9 cellular contexts compared by ENCODE assay signal in the genomic region with DNA sequence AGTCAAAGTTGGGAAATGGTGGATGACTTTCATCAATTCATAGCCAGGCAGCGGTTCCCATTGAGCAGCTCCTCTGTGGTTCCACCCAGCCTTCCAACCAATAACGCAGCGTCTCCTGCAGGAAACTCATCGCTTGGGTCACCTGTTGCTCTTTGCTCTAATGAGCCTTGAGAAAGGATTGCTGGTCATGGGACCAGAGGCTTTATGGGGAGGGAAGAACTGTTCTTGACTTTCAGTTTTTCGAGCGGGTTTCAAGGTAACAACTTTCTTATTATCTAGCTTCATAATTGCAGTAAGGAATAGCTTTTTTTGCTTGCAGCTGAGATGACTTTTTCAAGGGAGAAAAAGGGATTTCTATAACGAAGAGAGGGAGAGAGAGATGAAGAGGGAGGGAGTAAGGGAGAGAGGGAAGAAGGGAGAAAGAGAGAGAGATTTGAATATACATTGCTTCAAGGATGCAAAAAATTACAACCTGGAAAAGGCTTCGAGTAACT. TPM values are rescaled to one million over a fixed set of nuclear protein-coding genes. Genes with fewer than 3 reads are reported as not detected.
A peak's percentile ranks its signal among the peaks of the same experiment; 100 is the strongest.
DNase-seq lines count a peak whose midpoint lies in the region; ATAC-seq, FAIRE-seq and TF ChIP-seq lines count a peak whose summit lies in the region.
"Had no signal": no experiment of that assay in that cellular context is flagged by ENCODE, and none has a peak within 500 bp of the region (broad histone marks: within the 10 kb centered on the region; RNA-seq: fewer than 3 reads in every experiment).

No MANE protein-coding gene starts in this region.

- ATAC-seq in HG02870 (IDR thresholded peaks at IDR 0.05; ENCODE audit: unreplicated experiment) (peak; percentile 33), activated B cell treated with CpG ODN at 0.5 μM for 24 hours (ENCODE audit: low read depth) (no peak), HG03135 (IDR thresholded peaks at IDR 0.05; ENCODE audit: unreplicated experiment) (no peak)

- H3K9ac ChIP-seq in iPS-18a (ENCODE audit: low read length) (peak overlapping the region; percentile 41), GM23248 (no peak overlapping the region)

- H3K9me2 ChIP-seq in GM23248 (ENCODE audit: insufficient read depth): no peaks in the 10 kb centered on the region

- no peaks in the 10 kb centered on the region for H3K27me3 Mint-ChIP-seq in activated B cell treated with CpG ODN at 0.5 μM for 24 hours

- peak overlapping the region; percentile 95 for H3K27ac Mint-ChIP-seq in activated B cell treated with CpG ODN at 0.5 μM for 24 hours

- 11 to 33% (median 20%) methylated on average over 8 of the region's 8 CpGs for WGBS in small intestine, 3 donors
- WGBS in GM23248 (ENCODE audit: low coverage in 1 of 2, low lambda C conversion rate in 2 of 2, missing lambda C conversion rate in 2 of 2), 2 experiments: 41 to 45% methylated on average over 8 of the region's 8 CpGs

- no peak overlapping the region for H2AFZ ChIP-seq in GM23248

- peak; percentile 38 for DNase-seq in GF-D8 (lab: John Stamatoyannopoulos, UW)
- no peak for DNase-seq in activated B cell treated with CpG ODN at 0.5 μM for 24 hours
- DNase-seq in small intestine: peak; percentile 78
- DNase-seq in A673 (ENCODE audit: low spot score): no peak
- DNase-seq in GM23248: no peak

- H3K79me2 ChIP-seq in GM23248 (ENCODE audit: insufficient read depth): no peaks in the 10 kb centered on the region

- H3K9me3 ChIP-seq in iPS-18a (ENCODE audit: control insufficient read depth, low read depth, low read length) (no peaks in the 10 kb centered on the region), small intestine (ENCODE audit: control insufficient read depth, low read depth) (no peaks in the 10 kb centered on the region), A673 (ENCODE audit: low read depth, low read length, poor library complexity, severe bottlenecking) (no peaks in the 10 kb centered on the region), GM23248 (ENCODE audit: low read depth) (no peaks in the 10 kb centered on the region)

- H3K36me3 Mint-ChIP-seq in activated B cell treated with CpG ODN at 0.5 μM for 24 hours (ENCODE audit: low read depth): peaks cover 32% of the 10 kb centered on the region

- H3K27me3 ChIP-seq in iPS-18a (ENCODE audit: control insufficient read depth, insufficient read depth, low read length): peaks cover 10% of the 10 kb centered on the region
- H3K27me3 ChIP-seq in small intestine (ENCODE audit: control insufficient read depth in 2 of 2, insufficient read depth in 2 of 2, low read length in 2 of 2): no peaks in the 10 kb centered on the region
- H3K27me3 ChIP-seq in A673 (replicated peaks; ENCODE audit: insufficient read depth, low read depth, low read length, poor library complexity): no peaks in the 10 kb centered on the region
- H3K27me3 ChIP-seq in GM23248 (replicated peaks; ENCODE audit: insufficient read depth): peaks cover 15% of the 10 kb centered on the region; the same call in 1 of the 2 replicates

- no peaks in the 10 kb centered on the region for H3K36me3 ChIP-seq in iPS-18a (ENCODE audit: control insufficient read depth, low read depth, low read length)
- H3K36me3 ChIP-seq in small intestine (ENCODE audit: control insufficient read depth in 2 of 2, insufficient read depth in 2 of 2, low read length in 2 of 2): no peaks in the 10 kb centered on the region
- H3K36me3 ChIP-seq in A673 (ENCODE audit: insufficient read depth, low read length, poor library complexity, severe bottlenecking): no peaks in the 10 kb centered on the region
- no peaks in the 10 kb centered on the region for H3K36me3 ChIP-seq in GM23248 (ENCODE audit: low read depth)

- in situ Hi-C loops in GM23248 (cut with MboI): no loop called here

- H3K4me2 ChIP-seq in GM23248 (ENCODE audit: unreplicated experiment): no peak overlapping the region

- POLR2A ChIA-PET in activated B cell treated with CpG ODN at 0.5 μM for 24 hours (lab: Charles Lee) (interaction anchor here (0.8 to 8.7 kb wide), 13 partner anchors 12 to 110 kb away, joined by 3 to 572 read pairs (median 50); a partner anchor contains a TSS), A673 (lab: Charles Lee; ENCODE audit: low non-redundant PET) (no interaction called here)

- no TSS peak for BruUV-seq in A673 (replicated peaks; lab: Mats Ljungman, UMichigan)

- no peaks in the 10 kb centered on the region for H4K20me1 ChIP-seq in GM23248 (ENCODE audit: insufficient read depth)

- H3F3A ChIP-seq in GM23248 (ENCODE audit: insufficient read depth): no peaks in the 10 kb centered on the region

- H3K4me3 ChIP-seq in iPS-18a (ENCODE audit: low read length): peak overlapping the region; percentile 67
- H3K4me3 ChIP-seq in small intestine (ENCODE audit: low read depth in 1 of 2, low read length in 2 of 2): peak overlapping the region in 1 of 2 donors; percentile 33
- no peak overlapping the region for H3K4me3 ChIP-seq in A673 (ENCODE audit: low read depth, low read length, poor library complexity, severe bottlenecking)
- H3K4me3 ChIP-seq in GM23248: no peak overlapping the region

- H3K4me1 ChIP-seq in iPS-18a (ENCODE audit: control insufficient read depth, low read depth, low read length) (peaks cover 14% of the 10 kb centered on the region), small intestine (ENCODE audit: control insufficient read depth in 2 of 2, insufficient read depth in 1 of 2, low read depth in 1 of 2, low read length in 1 of 2) (no peaks in the 10 kb centered on the region), A673 (ENCODE audit: insufficient read depth, low read length, poor library complexity, severe bottlenecking) (peaks cover 7% of the 10 kb centered on the region), GM23248 (ENCODE audit: insufficient read depth) (no peaks in the 10 kb centered on the region)

- H3K4me1 Mint-ChIP-seq in activated B cell treated with CpG ODN at 0.5 μM for 24 hours: peaks cover 61% of the 10 kb centered on the region

- H3K9me3 Mint-ChIP-seq in activated B cell treated with CpG ODN at 0.5 μM for 24 hours: no peaks in the 10 kb centered on the region

- H3K27ac ChIP-seq in iPS-18a (ENCODE audit: low read length) (no peak overlapping the region), small intestine (ENCODE audit: low read depth in 1 of 2, low read length in 1 of 2) (peak overlapping the region; percentile 35 to 92), A673 (ENCODE audit: low read depth, low read length, poor library complexity, severe bottlenecking) (no peak overlapping the region), GM23248 (no peak overlapping the region)

- CTCF ChIA-PET in activated B cell treated with CpG ODN at 0.5 μM for 24 hours (lab: Charles Lee) (interaction anchor here (0.9 to 8.3 kb wide), 11 partner anchors 10 to 109 kb away, joined by 3 to 82 read pairs (median 8); a partner anchor contains a TSS), A673 (lab: Charles Lee) (no interaction called here)

- intact Hi-C loops in activated B cell treated with CpG ODN at 0.5 μM for 24 hours (cut with micrococcal nuclease) (loop anchor here (1.0 kb wide), 4 partner anchors 13 to 86 kb away; no protein-coding TSS in a partner anchor), A673 (cut with micrococcal nuclease; ENCODE audit: unreplicated experiment) (no loop called here)

- no peak for FAIRE-seq in small intestine (lab: Jason Lieb, UNC)
- FAIRE-seq: endometrium had no signal

- peak overlapping the region; percentile 94 for H3K4me3 Mint-ChIP-seq in activated B cell treated with CpG ODN at 0.5 μM for 24 hours

- TF ChIP-seq CTCF in activated B cell treated with CpG ODN at 0.5 μM for 24 hours (IDR thresholded peaks at IDR 0.05): no peak
- TF ChIP-seq CTCF in A673 (conservative IDR thresholded peaks at IDR 0.05; ENCODE audit: low read depth, low read length): no peak

RNA-seq across cellular contexts. Expression of a gene that starts 0.4 kb away (rescaled TPM):
- total RNA-seq in activated B cell treated with CpG ODN at 0.5 μM for 24 hours (187 TPM in 2 replicates), A673 (2021) (0.37 and 0.92 TPM in 2 replicates)
- polyA plus RNA-seq in small intestine (1 to 10 TPM; 1.3 to 9.8 (median 5.1) TPM), GM23248 (2016; fragmentation: Nextera tagmentation; extraction: Ambion mirVana) (0.29 and 0.35 TPM in 2 replicates)
- not detected in 2 replicates for total RNA-seq in GM23248 (2014; rRNA removed; shearing (Covaris generic))

Comparison
In these comparisons a context has a peak if more than half of its experiments do, and no peak if none do; other contexts are left out.
1. DNase-seq: peak in GF-D8 (single experiment) and small intestine (single experiment); none in activated B cell treated with CpG ODN at 0.5 μM for 24 hours (single experiment), A673 (single experiment) and GM23248 (single experiment).
2. H3K27ac ChIP-seq: peak in small intestine (2 of 2); none in iPS-18a (single experiment), A673 (single experiment) and GM23248 (single experiment).
3. RNA of a gene that starts 0.4 kb away (total RNA-seq): 187 TPM in activated B cell treated with CpG ODN at 0.5 μM for 24 hours; 0.37 to 0.92 TPM in A673 and not detected in GM23248; every median in the first group is over 10 times any median in the second.